Comparison of ENCODE assay signal across 19 cellular contexts in the genomic region with DNA sequence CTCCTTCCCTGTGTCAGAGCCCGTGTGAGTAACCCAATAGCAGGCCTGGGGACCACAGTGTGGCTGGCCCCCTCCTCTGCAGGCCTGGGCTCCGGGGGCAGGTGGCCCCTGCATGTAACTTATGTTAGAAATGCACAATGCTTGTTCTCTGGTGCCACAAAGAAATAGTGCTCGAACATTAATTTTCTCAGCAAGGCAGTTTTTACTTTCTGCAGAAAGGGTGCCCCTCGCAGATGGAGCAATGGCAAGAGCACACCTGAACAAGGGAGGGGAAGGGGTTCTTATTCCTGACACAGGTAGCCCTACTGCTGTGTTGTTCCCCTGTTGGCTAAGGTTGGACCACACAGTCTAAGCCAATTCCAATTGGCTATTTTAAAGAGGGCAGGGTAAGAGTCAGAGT. TPM values are rescaled to one million over a fixed set of nuclear protein-coding genes. Genes with fewer than 3 reads are reported as not detected.
"Had no signal": no experiment of that assay in that cellular context is flagged by ENCODE, and none has a peak within 500 bp of the region (broad histone marks: within the 10 kb centered on the region; RNA-seq: fewer than 3 reads in every experiment).

No MANE protein-coding gene starts in this region.

- H3K4me1 ChIP-seq: foreskin keratinocyte, left lung, pancreas, sigmoid colon, spleen, stomach, testis had no signal

- H3K36me3 ChIP-seq: pancreas had no signal

- H3K4me1 Mint-ChIP-seq: activated CD4-positive, alpha-beta memory T cell treated with anti-CD3 and anti-CD28 coated beads, Interleukin-2, amount 10 ng/mL, durations not matched to agents 7 days and 5 days; naive thymus-derived CD8-positive, alpha-beta T cell had no signal

- H3K27ac ChIP-seq: foreskin keratinocyte, left lung, pancreas, sigmoid colon, spleen, stomach, testis, WERI-Rb-1 had no signal

- H3K27ac Mint-ChIP-seq: activated CD4-positive, alpha-beta memory T cell treated with anti-CD3 and anti-CD28 coated beads, Interleukin-2, amount 10 ng/mL, durations not matched to agents 7 days and 5 days; activated naive CD8-positive, alpha-beta T cell; activated T-cell treated with anti-CD3 and anti-CD28 coated beads, Interleukin-2, amount 50 U/mL, for 24 hours had no signal

- H3K9me3 Mint-ChIP-seq: activated T-cell treated with anti-CD3 and anti-CD28 coated beads, Interleukin-2, amount 50 U/mL, for 24 hours had no signal

- H3K4me3 ChIP-seq: left lung, mucosa of descending colon, pancreas, sigmoid colon, spleen, stomach, testis had no signal

- ATAC-seq: foreskin keratinocyte; left lung; mucosa of descending colon; naive thymus-derived CD8-positive, alpha-beta T cell; pancreas had no signal

- DNase-seq: activated CD4-positive, alpha-beta memory T cell treated with anti-CD3 and anti-CD28 coated beads, Interleukin-2, amount 10 ng/mL, durations not matched to agents 7 days and 5 days; activated effector memory CD4-positive, alpha-beta T cell treated with Interleukin-2 at 50 U/mL for 16 hours; activated T-cell treated with anti-CD3 and anti-CD28 coated beads, Interleukin-2, amount 50 U/mL, for 24 hours; cortex of kidney; effector CD4-positive, alpha-beta T cell; foreskin keratinocyte; glutamatergic neuron; hypothalamus; kidney; left lung; mucosa of descending colon; naive thymus-derived CD8-positive, alpha-beta T cell; sigmoid colon; spleen; stomach; testis; WERI-Rb-1 had no signal

- H3K9me3 ChIP-seq: pancreas, testis had no signal

- H3K27me3 Mint-ChIP-seq: activated CD4-positive, alpha-beta memory T cell treated with anti-CD3 and anti-CD28 coated beads, Interleukin-2, amount 10 ng/mL, durations not matched to agents 7 days and 5 days; activated naive CD8-positive, alpha-beta T cell; activated T-cell treated with anti-CD3 and anti-CD28 coated beads, Interleukin-2, amount 50 U/mL, for 24 hours; naive thymus-derived CD8-positive, alpha-beta T cell had no signal

- H3K4me3 Mint-ChIP-seq: activated CD4-positive, alpha-beta memory T cell treated with anti-CD3 and anti-CD28 coated beads, Interleukin-2, amount 10 ng/mL, durations not matched to agents 7 days and 5 days; activated naive CD8-positive, alpha-beta T cell; activated T-cell treated with anti-CD3 and anti-CD28 coated beads, Interleukin-2, amount 50 U/mL, for 24 hours; naive thymus-derived CD8-positive, alpha-beta T cell had no signal

- H3K27me3 ChIP-seq: foreskin keratinocyte, left lung, pancreas, sigmoid colon, spleen, stomach, testis had no signal

RNA-seq across cellular contexts. Expression of a gene that starts 54.7 kb away (rescaled TPM):
- total RNA-seq: naive thymus-derived CD8-positive, alpha-beta T cell had no signal
